Comparison of ENCODE assay signal across 21 cellular contexts in genomic region chr16:3842994-3843393, GRCh38. TPM values are rescaled to one million over a fixed set of nuclear protein-coding genes. Genes with fewer than 3 reads are reported as not detected.
DNase-seq lines count a peak whose midpoint lies in the region; ATAC-seq and TF ChIP-seq lines count a peak whose summit lies in the region.
"Had no signal": no experiment of that assay in that cellular context is flagged by ENCODE, and none has a peak within 500 bp of the region (broad histone marks: within the 10 kb centered on the region; RNA-seq: fewer than 3 reads in every experiment).

No MANE protein-coding gene starts in this region.

- DNase-seq in Right ventricle myocardium inferior (ENCODE audit: missing footprints) (no peak), cardiac septum (ENCODE audit: low spot score) (no peak), amniotic epithelial cell (ENCODE audit: low read depth) (peak; percentile 74), left ventricle myocardium inferior (peak; percentile 33), smooth muscle cell (lab: John Stamatoyannopoulos, UW; ENCODE audit: unreplicated experiment) (no peak), COLO668 (lab: John Stamatoyannopoulos, UW; ENCODE audit: unreplicated experiment) (no peak), MV-4-11 (lab: John Stamatoyannopoulos, UW) (no peak)
- DNase-seq in stimulated activated CD4-positive, alpha-beta T cell treated with anti-CD3 and anti-CD28 coated beads, Interleukin-2, amount 100 ng/mL, for 48 hours: no peak
- DNase-seq: activated CD4-positive, alpha-beta memory T cell treated with anti-CD3 and anti-CD28 coated beads for 36 hours; activated T-cell treated with anti-CD3 and anti-CD28 coated beads, Interleukin-2, amount 50 U/mL, for 48 hours; caudate nucleus; COR-L47; effector memory CD8-positive, alpha-beta T cell; glutamatergic neuron; KBM-7; kidney glomerular epithelial cell; NCI-H1436; NCI-H2227 treated with DMSO at 0.1 percent for 48 hours; ovary; stimulated activated naive CD8-positive, alpha-beta T cell treated with anti-CD3 and anti-CD28 coated beads, Interleukin-15, amount 100 ng/mL, for 72 hours had no signal

- intact Hi-C loops in Right ventricle myocardium inferior (cut with DNase I) (no loop called here), cardiac septum (cut with DNase I) (no loop called here), left ventricle myocardium inferior (cut with micrococcal nuclease) (no loop called here)

- H3K4me3 ChIP-seq in left ventricle myocardium inferior (no peak overlapping the region), smooth muscle cell (no peak overlapping the region)
- H3K4me3 ChIP-seq: A549, ovary had no signal

- H3K79me2 ChIP-seq in smooth muscle cell (ENCODE audit: low read depth): peaks cover 98% of the 10 kb centered on the region

- H2AFZ ChIP-seq in smooth muscle cell (ENCODE audit: low read depth): no peak overlapping the region

- H3K27ac ChIP-seq in left ventricle myocardium inferior (replicated peaks): peak overlapping the region; percentile 37
- H3K27ac ChIP-seq in smooth muscle cell (ENCODE audit: low read depth): peak overlapping the region; percentile 22
- H3K27ac ChIP-seq: A549, ovary had no signal

- no peaks in the 10 kb centered on the region for H3K36me3 ChIP-seq in left ventricle myocardium inferior
- H3K36me3 ChIP-seq in smooth muscle cell (ENCODE audit: low read depth): no peaks in the 10 kb centered on the region
- H3K36me3 ChIP-seq: ovary had no signal

- no peak overlapping the region for H3K4me2 ChIP-seq in smooth muscle cell
- H3K4me2 ChIP-seq: A549 had no signal

- peaks cover 85% of the 10 kb centered on the region for H3K4me1 ChIP-seq in left ventricle myocardium inferior
- peaks cover 22% of the 10 kb centered on the region for H3K4me1 ChIP-seq in smooth muscle cell (ENCODE audit: low read depth)

- TF ChIP-seq CTCF in left ventricle myocardium inferior (IDR thresholded peaks at IDR 0.05; ENCODE audit: borderline replicate concordance): no peak
- TF ChIP-seq CTCF in smooth muscle cell (IDR thresholded peaks at IDR 0.05; ENCODE audit: borderline replicate concordance, insufficient read depth, poor library complexity, severe bottlenecking): no peak

- H3K27me3 ChIP-seq in left ventricle myocardium inferior (ENCODE audit: low read depth): no peaks in the 10 kb centered on the region
- H3K27me3 ChIP-seq in smooth muscle cell (ENCODE audit: low read depth): no peaks in the 10 kb centered on the region
- H3K27me3 ChIP-seq: ovary had no signal

- ATAC-seq in Right ventricle myocardium inferior: peak; percentile 46
- ATAC-seq: A549; effector memory CD8-positive, alpha-beta T cell; stimulated activated naive CD8-positive, alpha-beta T cell treated with anti-CD3 and anti-CD28 coated beads, Interleukin-15, amount 100 ng/mL, for 72 hours had no signal

- H3K9ac ChIP-seq in smooth muscle cell (ENCODE audit: low read depth): no peak overlapping the region

- peaks cover 10% of the 10 kb centered on the region for H3F3A ChIP-seq in smooth muscle cell (ENCODE audit: low read depth)

- H4K20me1 ChIP-seq in smooth muscle cell (ENCODE audit: low read depth): peaks cover 97% of the 10 kb centered on the region

- WGBS in smooth muscle cell (ENCODE audit: low lambda C conversion rate): 46% methylated on average over 3 of the region's 3 CpGs

- no peaks in the 10 kb centered on the region for H3K9me3 ChIP-seq in left ventricle myocardium inferior (replicated peaks)
- no peaks in the 10 kb centered on the region for H3K9me3 ChIP-seq in smooth muscle cell (replicated peaks; ENCODE audit: low read depth)
- H3K9me3 ChIP-seq: A549, ovary had no signal

RNA-seq across cellular contexts. Expression of gene CREBBP, which starts 37.5 kb away (rescaled TPM):
- total RNA-seq in Right ventricle myocardium inferior (38.0 TPM), cardiac septum (39.0 TPM), left ventricle myocardium inferior (33.5 TPM), smooth muscle cell (16.9 and 19.6 TPM in 2 replicates)
- polyA plus RNA-seq in smooth muscle cell: 14.3 and 24.9 TPM in 2 replicates

Comparison
In these comparisons a context has a peak if more than half of its experiments do, and no peak if none do; other contexts are left out.
1. DNase-seq: peak in amniotic epithelial cell (single experiment) and left ventricle myocardium inferior (single experiment); none in Right ventricle myocardium inferior (single experiment), cardiac septum (single experiment), smooth muscle cell (single experiment), COLO668 (single experiment), stimulated activated CD4-positive, alpha-beta T cell treated with anti-CD3 and anti-CD28 coated beads, Interleukin-2, amount 100 ng/mL, for 48 hours (0 of 2) and MV-4-11 (single experiment).